In genomic region chr5:14400085-14400484, GRCh38 we compare ENCODE assay signal across 17 cellular contexts.
DNase-seq lines count a peak whose midpoint lies in the region; ATAC-seq and TF ChIP-seq lines count a peak whose summit lies in the region.
"Had no signal": no experiment of that assay in that cellular context is flagged by ENCODE, and none has a peak within 500 bp of the region (broad histone marks: within the 10 kb centered on the region; RNA-seq: fewer than 3 reads in every experiment).

No MANE protein-coding gene starts in this region.

- peaks cover 7% of the 10 kb centered on the region for H3K36me3 Mint-ChIP-seq in activated T-helper 1 cell treated with anti-CD3 and anti-CD28 coated beads, Interleukin-12 subunit alpha, Interleukin-12 subunit beta, Interleukin-2, Interleukin-4 antibody, amounts not matched to agents 30 ng/mL and 10 ng/mL and 1 ng/mL, durations not matched to agents 14 hours and 24 hours and 36 hours (ENCODE audit: low read depth)

- H3K27ac Mint-ChIP-seq in activated T-helper 1 cell treated with anti-CD3 and anti-CD28 coated beads, Interleukin-12 subunit alpha, Interleukin-12 subunit beta, Interleukin-2, Interleukin-4 antibody, amounts not matched to agents 30 ng/mL and 10 ng/mL and 1 ng/mL, durations not matched to agents 14 hours and 24 hours and 36 hours = no peak overlapping the region
- H3K27ac Mint-ChIP-seq: naive B cell had no signal

- no peak overlapping the region for H3K4me3 Mint-ChIP-seq in activated T-helper 1 cell treated with anti-CD3 and anti-CD28 coated beads, Interleukin-12 subunit alpha, Interleukin-12 subunit beta, Interleukin-2, Interleukin-4 antibody, amounts not matched to agents 30 ng/mL and 10 ng/mL and 1 ng/mL, durations not matched to agents 14 hours and 24 hours and 36 hours
- H3K4me3 Mint-ChIP-seq: GM23338, naive B cell had no signal

- H3K9me3 Mint-ChIP-seq in activated T-helper 1 cell treated with anti-CD3 and anti-CD28 coated beads, Interleukin-12 subunit alpha, Interleukin-12 subunit beta, Interleukin-2, Interleukin-4 antibody, amounts not matched to agents 30 ng/mL and 10 ng/mL and 1 ng/mL, durations not matched to agents 14 hours and 24 hours and 36 hours = peaks cover 14% of the 10 kb centered on the region

- intact Hi-C loops in sciatic nerve (cut with DNase I) = no loop called here
- intact Hi-C loops in activated T-helper 1 cell treated with anti-CD3 and anti-CD28 coated beads, Interleukin-12 subunit alpha, Interleukin-12 subunit beta, Interleukin-2, Interleukin-4 antibody, amounts not matched to agents 30 ng/mL and 10 ng/mL and 1 ng/mL, durations not matched to agents 14 hours and 24 hours and 36 hours (cut with micrococcal nuclease) = no loop called here

- peaks cover 1% of the 10 kb centered on the region for H3K27me3 Mint-ChIP-seq in activated T-helper 1 cell treated with anti-CD3 and anti-CD28 coated beads, Interleukin-12 subunit alpha, Interleukin-12 subunit beta, Interleukin-2, Interleukin-4 antibody, amounts not matched to agents 30 ng/mL and 10 ng/mL and 1 ng/mL, durations not matched to agents 14 hours and 24 hours and 36 hours (ENCODE audit: insufficient read depth)
- H3K27me3 Mint-ChIP-seq: naive B cell had no signal

- DNase-seq in HCEC 1CT (peak; percentile 67), fibroblast of peridontal ligament (ENCODE audit: extremely low read depth) (peak; percentile 55), sciatic nerve (ENCODE audit: low spot score) (no peak), NCI-H2196 (lab: John Stamatoyannopoulos, UW; ENCODE audit: unreplicated experiment) (no peak), HPDE6-E6E7 (ENCODE audit: extremely low spot score) (no peak)
- no peak for DNase-seq in activated T-helper 1 cell treated with anti-CD3 and anti-CD28 coated beads, Interleukin-12 subunit alpha, Interleukin-12 subunit beta, Interleukin-2, Interleukin-4 antibody, amounts not matched to agents 30 ng/mL and 10 ng/mL and 1 ng/mL, durations not matched to agents 14 hours and 24 hours and 36 hours (ENCODE audit: low spot score)
- DNase-seq: amniotic stem cell, DMS 273 treated with DMSO at 0.1 percent for 48 hours, naive B cell, NCI-H2107, small intestine, transverse colon had no signal

- H3K4me1 Mint-ChIP-seq in activated T-helper 1 cell treated with anti-CD3 and anti-CD28 coated beads, Interleukin-12 subunit alpha, Interleukin-12 subunit beta, Interleukin-2, Interleukin-4 antibody, amounts not matched to agents 30 ng/mL and 10 ng/mL and 1 ng/mL, durations not matched to agents 14 hours and 24 hours and 36 hours (ENCODE audit: low read depth) = peaks cover 13% of the 10 kb centered on the region

- ATAC-seq in SK-N-SH treated with all-trans-retinoic acid at 6 μM for 48 hours = peak; percentile 64
- ATAC-seq in sciatic nerve = peak; percentile 81
- no peak for ATAC-seq in HG02610 (IDR thresholded peaks at IDR 0.05; ENCODE audit: unreplicated experiment)
- ATAC-seq: GM12878, GM23338, K562 had no signal

TF ChIP-seq in SK-N-SH treated with all-trans-retinoic acid at 6 μM for 48 hours, 23 proteins besides CTCF, POLR2A, EP300 and RAD21 (continues in another document):
- TF ChIP-seq TOX (CRISPR knock-in tag; IDR thresholded peaks at IDR 0.05; ENCODE audit: borderline replicate concordance) (peak; percentile 93; the same call in 1 of the 2 replicates), POU6F1 (CRISPR knock-in tag; IDR thresholded peaks at IDR 0.05; ENCODE audit: borderline replicate concordance, low read depth) (peak; percentile 95), PPARA (CRISPR knock-in tag; IDR thresholded peaks at IDR 0.05; ENCODE audit: borderline replicate concordance) (no peak), BACH2 (CRISPR knock-in tag; IDR thresholded peaks at IDR 0.05; ENCODE audit: borderline replicate concordance) (no peak), SNAI2 (CRISPR knock-in tag; IDR thresholded peaks at IDR 0.05) (peak; percentile 85; the same call in 1 of the 2 replicates), ZC3H10 (CRISPR knock-in tag; IDR thresholded peaks at IDR 0.05) (peak; percentile 84), CSDC2 (CRISPR knock-in tag; IDR thresholded peaks at IDR 0.05) (0 out of 2 replicates have a peak, but pooled peaks have one; percentile 57), GLIS3 (CRISPR knock-in tag; IDR thresholded peaks at IDR 0.05) (peak; percentile 88), TSHZ2 (CRISPR knock-in tag; IDR thresholded peaks at IDR 0.05) (peak; percentile 95), ZFP3 (CRISPR knock-in tag; IDR thresholded peaks at IDR 0.05) (peak; percentile 55; the same call in 1 of the 2 replicates), RARB (CRISPR knock-in tag; IDR thresholded peaks at IDR 0.05) (0 out of 2 replicates have a peak, but pooled peaks have one; percentile 30), ZNF70 (CRISPR knock-in tag; IDR thresholded peaks at IDR 0.05) (no peak), OSR1 (CRISPR knock-in tag; IDR thresholded peaks at IDR 0.05) (no peak), ZFP30 (CRISPR knock-in tag; IDR thresholded peaks at IDR 0.05) (no peak), PATZ1 (CRISPR knock-in tag; IDR thresholded peaks at IDR 0.05; ENCODE audit: borderline replicate concordance) (peak; percentile 96), ARNTL (CRISPR knock-in tag; IDR thresholded peaks at IDR 0.05; ENCODE audit: borderline replicate concordance, low read depth) (no peak), ZNF8 (CRISPR knock-in tag; IDR thresholded peaks at IDR 0.05) (peak; percentile 24; the same call in 1 of the 2 replicates)
- TF ChIP-seq, protein P1, sequence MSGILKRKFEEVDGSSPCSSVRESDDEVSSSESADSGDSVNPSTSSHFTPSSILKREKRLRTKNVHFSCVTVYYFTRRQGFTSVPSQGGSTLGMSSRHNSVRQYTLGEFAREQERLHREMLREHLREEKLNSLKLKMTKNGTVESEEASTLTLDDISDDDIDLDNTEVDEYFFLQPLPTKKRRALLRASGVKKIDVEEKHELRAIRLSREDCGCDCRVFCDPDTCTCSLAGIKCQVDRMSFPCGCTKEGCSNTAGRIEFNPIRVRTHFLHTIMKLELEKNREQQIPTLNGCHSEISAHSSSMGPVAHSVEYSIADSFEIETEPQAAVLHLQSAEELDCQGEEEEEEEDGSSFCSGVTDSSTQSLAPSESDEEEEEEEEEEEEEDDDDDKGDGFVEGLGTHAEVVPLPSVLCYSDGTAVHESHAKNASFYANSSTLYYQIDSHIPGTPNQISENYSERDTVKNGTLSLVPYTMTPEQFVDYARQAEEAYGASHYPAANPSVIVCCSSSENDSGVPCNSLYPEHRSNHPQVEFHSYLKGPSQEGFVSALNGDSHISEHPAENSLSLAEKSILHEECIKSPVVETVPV (CRISPR knock-in tag; IDR thresholded peaks at IDR 0.05) = peak; percentile 86; the same call in 1 of the 2 replicates

Comparison
In these comparisons a context has a peak if more than half of its experiments do, and no peak if none do; other contexts are left out.
1. DNase-seq: peak in HCEC 1CT (single experiment) and fibroblast of peridontal ligament (single experiment); none in sciatic nerve (single experiment), activated T-helper 1 cell treated with anti-CD3 and anti-CD28 coated beads, Interleukin-12 subunit alpha, Interleukin-12 subunit beta, Interleukin-2, Interleukin-4 antibody, amounts not matched to agents 30 ng/mL and 10 ng/mL and 1 ng/mL, durations not matched to agents 14 hours and 24 hours and 36 hours (single experiment), NCI-H2196 (single experiment) and HPDE6-E6E7 (single experiment).